8 cellular contexts compared by ENCODE assay signal in the genomic region with DNA sequence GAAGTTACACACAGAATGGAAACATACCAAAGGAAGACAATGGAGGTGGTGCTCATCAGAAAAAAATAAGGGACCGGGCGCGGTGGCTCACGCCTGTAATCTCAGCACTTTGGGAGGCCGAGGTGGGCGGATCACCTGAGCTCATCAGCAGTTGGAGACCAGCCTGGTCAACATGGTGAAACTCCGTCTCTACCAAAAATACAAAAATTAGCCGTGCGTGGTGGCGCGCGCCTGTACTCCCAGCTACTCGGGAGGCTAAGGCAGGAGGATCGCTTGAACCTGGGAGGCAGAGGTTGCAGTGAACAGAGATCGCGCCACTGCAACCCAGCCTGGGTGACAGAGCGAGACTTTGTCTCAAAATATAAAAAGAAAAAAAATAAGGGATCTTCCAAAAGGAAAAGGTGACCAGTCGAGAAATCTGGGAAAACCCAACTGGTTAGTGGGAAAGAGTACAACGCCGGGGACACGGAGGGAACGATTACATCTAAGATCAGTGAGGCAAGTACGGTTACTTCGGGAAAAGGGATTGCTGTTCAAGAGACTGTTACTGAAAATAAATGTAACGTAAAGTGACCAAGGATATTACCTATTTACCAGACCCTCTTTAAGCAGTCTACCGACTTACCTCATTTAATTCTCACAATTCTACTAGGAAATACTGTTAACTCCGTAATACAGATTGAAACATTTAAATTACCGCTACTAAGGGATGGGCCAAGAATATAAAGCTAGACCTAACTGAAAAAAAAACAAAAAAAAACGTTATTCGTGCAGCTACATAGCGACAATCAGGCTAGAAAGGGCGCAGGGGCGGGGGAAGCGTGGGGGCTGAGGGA. TPM values are rescaled to one million over a fixed set of nuclear protein-coding genes. Genes with fewer than 3 reads are reported as not detected.
A peak's percentile ranks its signal among the peaks of the same experiment; 100 is the strongest.
DNase-seq lines count a peak whose midpoint lies in the region; TF ChIP-seq lines count a peak whose summit lies in the region.

No MANE protein-coding gene starts in this region.

- H3K36me3 ChIP-seq in MG63 = peaks cover 48% of the 10 kb centered on the region
- peaks cover 26% of the 10 kb centered on the region for H3K36me3 ChIP-seq in muscle layer of colon (ENCODE audit: insufficient read depth, low read length)

- H3K4me1 ChIP-seq in muscle layer of colon (ENCODE audit: insufficient read depth, low read length) = peaks cover 7% of the 10 kb centered on the region

- H3K9me3 Mint-ChIP-seq in CD14-positive monocyte (peaks cover 0 to 2% (median 0%) of the 10 kb centered on the region in 7 donors), chondrocyte (ENCODE audit: low read depth) (no peaks in the 10 kb centered on the region)

- DNase-seq in CD14-positive monocyte (ENCODE audit: low spot score) (no peak), MG63 (peak; percentile 16), chondrocyte (ENCODE audit: low spot score) (no peak), glomerular visceral epithelial cell (ENCODE audit: extremely low spot score) (no peak), HT-29 (ENCODE audit: low spot score) (no peak), NCI-H774 (lab: John Stamatoyannopoulos, UW) (no peak), NCI-H2227 (lab: John Stamatoyannopoulos, UW; ENCODE audit: unreplicated experiment) (no peak)

- TF ChIP-seq CTCF in CD14-positive monocyte (IDR thresholded peaks at IDR 0.05) = no peak
- TF ChIP-seq CTCF in chondrocyte (IDR thresholded peaks at IDR 0.05) = no peak

- no peaks in the 10 kb centered on the region for H3K9me3 ChIP-seq in MG63
- H3K9me3 ChIP-seq in muscle layer of colon (ENCODE audit: low read length) = no peaks in the 10 kb centered on the region

- H3K27me3 Mint-ChIP-seq in CD14-positive monocyte (ENCODE audit: low read depth in 3 of 3) (no peaks in the 10 kb centered on the region), chondrocyte (ENCODE audit: low read depth) (no peaks in the 10 kb centered on the region)

- peak overlapping the region; percentile 80 for H3K9ac ChIP-seq in muscle layer of colon (ENCODE audit: low read length)

- H3K27ac ChIP-seq in muscle layer of colon (ENCODE audit: low read depth, low read length) = peak overlapping the region; percentile 92

- no peaks in the 10 kb centered on the region for H3K27me3 ChIP-seq in MG63
- H3K27me3 ChIP-seq in muscle layer of colon (ENCODE audit: control insufficient read depth in 1 of 2, insufficient read depth in 2 of 2, low read length in 2 of 2) = no peaks in the 10 kb centered on the region

- peak overlapping the region; percentile 91 to 98 (median 95) for H3K27ac Mint-ChIP-seq in CD14-positive monocyte
- H3K27ac Mint-ChIP-seq in chondrocyte (ENCODE audit: unreplicated experiment) = peak overlapping the region; percentile 94

- peak overlapping the region; percentile 80 for H3K4me3 ChIP-seq in MG63
- H3K4me3 ChIP-seq in muscle layer of colon (ENCODE audit: low read depth in 1 of 2, low read length in 2 of 2) = peak overlapping the region; percentile 81 to 98

- H3K4me3 Mint-ChIP-seq in CD14-positive monocyte = peak overlapping the region; percentile 98
- H3K4me3 Mint-ChIP-seq in chondrocyte (ENCODE audit: unreplicated experiment) = peak overlapping the region; percentile 99

- intact Hi-C loops in CD14-positive monocyte (cut with micrococcal nuclease) = loop anchor here in 1 of 2 donors (10.0 kb wide), 1 partner anchor 62 kb away; no protein-coding TSS in a partner anchor

- H3K4me1 Mint-ChIP-seq in CD14-positive monocyte (peaks cover 18% of the 10 kb centered on the region), chondrocyte (ENCODE audit: low read depth) (peaks cover 27% of the 10 kb centered on the region)

- H3K36me3 Mint-ChIP-seq in CD14-positive monocyte (peaks cover 33 to 35% of the 10 kb centered on the region in 2 donors), chondrocyte (ENCODE audit: low read depth) (peaks cover 7% of the 10 kb centered on the region)

RNA-seq across cellular contexts. Expression of gene CCT3, which starts 0.8 kb away (rescaled TPM):
- polyA plus RNA-seq in CD14-positive monocyte = 10 to 100 TPM; 94.8 to 97.3 TPM
- 1,070 and 1,240 TPM in 2 replicates for total RNA-seq in MG63 (2014; rRNA removed; shearing (Covaris generic); ENCODE audit: low replicate concordance)
- total RNA-seq in chondrocyte = 159 to 204 TPM (median 161 TPM) in 3 replicates
- 389 and 419 TPM in 2 replicates for total RNA-seq in HT-29 (2014; rRNA removed; shearing (Covaris generic))

RNA-seq across cellular contexts. Expression of gene TSACC, which starts 1.1 kb away (rescaled TPM):
- polyA plus RNA-seq in CD14-positive monocyte = under 1 TPM in 1 of 2 donors, not detected in 1; 0.67 TPM
- 1.3 TPM in 1 of 2 replicates, not detected in the other for total RNA-seq in MG63 (2014; rRNA removed; shearing (Covaris generic); ENCODE audit: low replicate concordance)
- total RNA-seq in chondrocyte = not detected in 3 replicates
- 0.15 and 0.37 TPM in 2 replicates for total RNA-seq in HT-29 (2014; rRNA removed; shearing (Covaris generic))

RNA-seq across cellular contexts. Expression of gene RHBG, which starts 31.7 kb away (rescaled TPM):
- polyA plus RNA-seq in CD14-positive monocyte = not detected
- not detected in 2 replicates for total RNA-seq in MG63 (2014; rRNA removed; shearing (Covaris generic); ENCODE audit: low replicate concordance)
- not detected in 3 replicates for total RNA-seq in chondrocyte
- total RNA-seq in HT-29 (2014; rRNA removed; shearing (Covaris generic)) = not detected in 2 replicates

RNA-seq across cellular contexts. Expression of gene VHLL, which starts 38.2 kb away (rescaled TPM):
- not detected for polyA plus RNA-seq in CD14-positive monocyte
- not detected in 2 replicates for total RNA-seq in MG63 (2014; rRNA removed; shearing (Covaris generic); ENCODE audit: low replicate concordance)
- not detected in 3 replicates for total RNA-seq in chondrocyte
- total RNA-seq in HT-29 (2014; rRNA removed; shearing (Covaris generic)) = not detected in 2 replicates

RNA-seq across cellular contexts. Expression of gene GLMP, which starts 41.8 kb away (rescaled TPM):
- 10 to 100 TPM; 34.7 to 59.6 TPM for polyA plus RNA-seq in CD14-positive monocyte
- 2.9 and 8.7 TPM in 2 replicates for total RNA-seq in MG63 (2014; rRNA removed; shearing (Covaris generic); ENCODE audit: low replicate concordance)
- 68.1 to 76.9 TPM (median 71.4 TPM) in 3 replicates for total RNA-seq in chondrocyte
- 75.3 and 78.6 TPM in 2 replicates for total RNA-seq in HT-29 (2014; rRNA removed; shearing (Covaris generic))
